In genomic region chr14:71646518-71646917, GRCh38 we compare ENCODE assay signal across 32 cellular contexts.
DNase-seq lines count a peak whose midpoint lies in the region; ATAC-seq and TF ChIP-seq lines count a peak whose summit lies in the region.
"Had no signal": no experiment of that assay in that cellular context is flagged by ENCODE, and none has a peak within 500 bp of the region (broad histone marks: within the 10 kb centered on the region; RNA-seq: fewer than 3 reads in every experiment).

No MANE protein-coding gene starts in this region.

- H3K9me3 ChIP-seq in H9 (ENCODE audit: control insufficient read depth, low read depth, low read length) = no peaks in the 10 kb centered on the region
- H3K9me3 ChIP-seq in T-helper 17 cell (ENCODE audit: control insufficient read depth, low read length, poor library complexity, severe bottlenecking) = no peaks in the 10 kb centered on the region
- no peaks in the 10 kb centered on the region for H3K9me3 ChIP-seq in upper lobe of right lung
- H3K9me3 ChIP-seq: SJSA1 had no signal

- H3K14ac ChIP-seq in H9 (ENCODE audit: insufficient read depth, low read length) = no peak overlapping the region

- peaks cover 12 to 24% of the 10 kb centered on the region in 2 experiments for H3K9me3 Mint-ChIP-seq in H9

- H3K4me1 Mint-ChIP-seq in H9 (peaks cover 49 to 53% of the 10 kb centered on the region in 2 experiments), T-helper 17 cell (no peaks in the 10 kb centered on the region)
- H3K4me1 Mint-ChIP-seq: activated B cell treated with CpG ODN at 0.5 μM for 24 hours; activated naive CD8-positive, alpha-beta T cell treated with anti-CD3 and anti-CD28 coated beads for 36 hours; memory B cell had no signal

- no peak overlapping the region for H3K18ac ChIP-seq in H9 (ENCODE audit: insufficient read length, low read depth, low read length)
- H3K18ac ChIP-seq in mesendoderm (ENCODE audit: low read length) = no peak overlapping the region

- H3K27me3 Mint-ChIP-seq in H9 (ENCODE audit: low read depth) = no peaks in the 10 kb centered on the region
- H3K27me3 Mint-ChIP-seq in T-helper 17 cell = no peaks in the 10 kb centered on the region
- H3K27me3 Mint-ChIP-seq: activated B cell treated with CpG ODN at 0.5 μM for 24 hours; activated naive CD8-positive, alpha-beta T cell treated with anti-CD3 and anti-CD28 coated beads for 36 hours; memory B cell; stimulated activated naive CD8-positive, alpha-beta T cell treated with anti-CD3 and anti-CD28 coated beads, Interleukin-15, Interleukin-2, amounts not matched to agents 100 ng/mL and 50 ng/mL, for 24 hours had no signal

- H4K20me1 ChIP-seq in H9 (ENCODE audit: control insufficient read depth, insufficient read depth, insufficient read length) = no peaks in the 10 kb centered on the region

- TF ChIP-seq CTCF in H9 (conservative IDR thresholded peaks at IDR 0.05) (no peak), upper lobe of right lung (IDR thresholded peaks at IDR 0.05) (no peak)

- H3K36me3 Mint-ChIP-seq in H9 (ENCODE audit: insufficient read depth in 1 of 3, low read depth in 3 of 3) (peaks cover 17 to 54% (median 37%) of the 10 kb centered on the region in 3 experiments), T-helper 17 cell (ENCODE audit: low read depth) (peaks cover 2% of the 10 kb centered on the region)

- H3K4ac ChIP-seq in H9 (ENCODE audit: low read depth, low read length) (no peak overlapping the region), mesendoderm (ENCODE audit: low read depth, low read length) (no peak overlapping the region)

- H2AK5ac ChIP-seq in H9 (ENCODE audit: insufficient read length, low read length) (no peak overlapping the region), mesendoderm (ENCODE audit: low read length) (peak overlapping the region; percentile 50)

- H3K23ac ChIP-seq in H9 (ENCODE audit: insufficient read length, low read depth, low read length) (no peak overlapping the region), mesendoderm (ENCODE audit: low read length) (no peak overlapping the region)

- no peaks in the 10 kb centered on the region for H3K23me2 ChIP-seq in H9 (ENCODE audit: insufficient read length, low read depth, low read length, poor library complexity, severe bottlenecking)

- intact Hi-C loops in upper lobe of right lung (cut with DNase I) = no loop called here

- H3K4me3 ChIP-seq in mesendoderm (ENCODE audit: low read length) (no peak overlapping the region), upper lobe of right lung (no peak overlapping the region)
- H3K4me3 ChIP-seq: coronary artery, neural progenitor cell, SJSA1, spleen, thoracic aorta had no signal

- H3K4me3 Mint-ChIP-seq in H9 = peak overlapping the region in 1 of 2 experiments; percentile 38; a peak in 1 of 5 replicates
- no peak overlapping the region for H3K4me3 Mint-ChIP-seq in T-helper 17 cell
- H3K4me3 Mint-ChIP-seq: activated B cell treated with CpG ODN at 0.5 μM for 24 hours; activated naive CD8-positive, alpha-beta T cell treated with anti-CD3 and anti-CD28 coated beads for 36 hours; memory B cell; neural progenitor cell; stimulated activated naive CD8-positive, alpha-beta T cell treated with anti-CD3 and anti-CD28 coated beads, Interleukin-15, Interleukin-2, amounts not matched to agents 100 ng/mL and 50 ng/mL, for 24 hours had no signal

- H2BK15ac ChIP-seq in H9 (ENCODE audit: low read depth, low read length) (no peak overlapping the region), mesendoderm (replicated peaks; ENCODE audit: low read depth) (no peak overlapping the region)

- no peak overlapping the region for H2BK120ac ChIP-seq in H9 (ENCODE audit: low read depth, low read length, poor library complexity, severe bottlenecking)
- H2BK120ac ChIP-seq in mesendoderm (ENCODE audit: low read depth, low read length) = no peak overlapping the region

- H2BK20ac ChIP-seq in H9 (ENCODE audit: low read depth, low read length, poor library complexity, severe bottlenecking) = no peak overlapping the region

- H2BK5ac ChIP-seq in H9 (ENCODE audit: insufficient read length, low read length) = no peak overlapping the region
- H2BK5ac ChIP-seq in mesendoderm (ENCODE audit: low read length) = no peak overlapping the region

- no peak overlapping the region for H3K56ac ChIP-seq in H9 (ENCODE audit: insufficient read length, low read depth, low read length)
- H3K56ac ChIP-seq in mesendoderm (ENCODE audit: low read length) = peak overlapping the region; percentile 50

- H2AFZ ChIP-seq in H9 (ENCODE audit: low read length) = no peak overlapping the region
- H2AFZ ChIP-seq: neural progenitor cell had no signal

- H3K27me3 ChIP-seq in H9 (ENCODE audit: insufficient read depth, low read length) (no peaks in the 10 kb centered on the region), mesendoderm (ENCODE audit: insufficient read depth, low read length, poor library complexity) (no peaks in the 10 kb centered on the region), upper lobe of right lung (no peaks in the 10 kb centered on the region)
- H3K27me3 ChIP-seq: neural progenitor cell, SJSA1, spleen had no signal

- H2BK12ac ChIP-seq in H9 (ENCODE audit: insufficient read length, low read depth, low read length) = no peak overlapping the region

- H3K4me2 ChIP-seq in H9 (ENCODE audit: insufficient read depth, insufficient read length, low read length) (peak overlapping the region; percentile 28), mesendoderm (ENCODE audit: low read length) (no peak overlapping the region)
- H3K4me2 ChIP-seq: KMS-11 had no signal

- H3K36me3 ChIP-seq in mesendoderm (ENCODE audit: control insufficient read depth, insufficient read depth, low read length) (no peaks in the 10 kb centered on the region), upper lobe of right lung (no peaks in the 10 kb centered on the region)
- H3K36me3 ChIP-seq: SJSA1, thoracic aorta had no signal

- H3T11ph ChIP-seq in H9 (ENCODE audit: low read length) = no peak overlapping the region

- H3K79me1 ChIP-seq in H9 (ENCODE audit: insufficient read depth, low read depth, low read length, poor library complexity, severe bottlenecking) = no peaks in the 10 kb centered on the region
- H3K79me1 ChIP-seq in mesendoderm (ENCODE audit: low read length) = no peaks in the 10 kb centered on the region

- H3K79me2 ChIP-seq in H9 (ENCODE audit: insufficient read depth, low read length) (no peaks in the 10 kb centered on the region), mesendoderm (ENCODE audit: control insufficient read depth, insufficient read depth, low read length) (no peaks in the 10 kb centered on the region)

- peaks cover 4% of the 10 kb centered on the region for H3K4me1 ChIP-seq in H9 (ENCODE audit: insufficient read depth, low read length)
- peaks cover 9% of the 10 kb centered on the region for H3K4me1 ChIP-seq in mesendoderm (ENCODE audit: control insufficient read depth, low read depth, low read length)
- H3K4me1 ChIP-seq in upper lobe of right lung = peaks cover under 1% of the 10 kb centered on the region

- ATAC-seq in T-helper 17 cell = no peak
- no peak for ATAC-seq in upper lobe of right lung
- no peak for ATAC-seq in HG03521 (IDR thresholded peaks at IDR 0.05; ENCODE audit: unreplicated experiment)
- no peak for ATAC-seq in HG02884 (IDR thresholded peaks at IDR 0.05; ENCODE audit: unreplicated experiment)
- ATAC-seq: left lobe of liver, right cardiac atrium had no signal

- H3K27ac ChIP-seq in H9 (ENCODE audit: insufficient read length, low read depth, low read length) (peak overlapping the region; percentile 2), mesendoderm (ENCODE audit: low read depth, low read length) (no peak overlapping the region), upper lobe of right lung (peak overlapping the region; percentile 48)
- H3K27ac ChIP-seq: coronary artery, KMS-11, neural progenitor cell, SJSA1, thoracic aorta had no signal

- H4K8ac ChIP-seq in H9 (replicated peaks; ENCODE audit: insufficient read length, low read depth, low read length) (no peak overlapping the region), mesendoderm (ENCODE audit: low read depth, low read length) (no peak overlapping the region)

- H3K9ac ChIP-seq in H9 (ENCODE audit: extremely low read depth, insufficient read length, low read length) = no peak overlapping the region
- H3K9ac ChIP-seq in mesendoderm (ENCODE audit: low read length) = no peak overlapping the region
- H3K9ac ChIP-seq: KMS-11, neural progenitor cell had no signal

- no CpG with 5 or more reads among the region's 1 CpG for WGBS in H9 (ENCODE audit: extremely low coverage, insufficient read length, low lambda C conversion rate)
- WGBS in mesendoderm (ENCODE audit: extremely low coverage, insufficient coverage, low lambda C conversion rate) = no CpG with 5 or more reads among the region's 1 CpG

- H3K27ac Mint-ChIP-seq in H9 (peak overlapping the region; percentile 74 to 96 (median 94); a peak in 6 of 7 replicates), T-helper 17 cell (peak overlapping the region; percentile 44)
- H3K27ac Mint-ChIP-seq: activated B cell treated with CpG ODN at 0.5 μM for 24 hours; activated naive CD8-positive, alpha-beta T cell treated with anti-CD3 and anti-CD28 coated beads for 36 hours; memory B cell; stimulated activated naive CD8-positive, alpha-beta T cell treated with anti-CD3 and anti-CD28 coated beads, Interleukin-15, Interleukin-2, amounts not matched to agents 100 ng/mL and 50 ng/mL, for 24 hours had no signal

- H4K91ac ChIP-seq in H9 (ENCODE audit: insufficient read length, low read depth, low read length) = no peak overlapping the region

- H4K5ac ChIP-seq in H9 (ENCODE audit: insufficient read length, low read depth, low read length) (no peak overlapping the region), mesendoderm (ENCODE audit: low read length) (no peak overlapping the region)

- DNase-seq in H9 (no peak), T-helper 17 cell (no peak), mesendoderm (no peak), upper lobe of right lung (no peak), NCI-H524 (lab: John Stamatoyannopoulos, UW) (no peak)
- DNase-seq: activated B cell treated with CpG ODN at 0.5 μM for 24 hours; activated CD4-positive, alpha-beta T cell treated with anti-CD3 and anti-CD28 coated beads, Interleukin-2, amount 50 U/mL, for 1 hour; activated effector memory CD4-positive, alpha-beta T cell treated with anti-CD3 and anti-CD28 coated beads, Interleukin-2, amount 50 U/mL, for 16 hours; activated naive CD8-positive, alpha-beta T cell treated with anti-CD3 and anti-CD28 coated beads for 36 hours; activated T-cell treated with anti-CD3 and anti-CD28 coated beads, Interleukin-2, amount 50 U/mL, for 1 hour; anterior cingulate cortex; C1 segment of cervical spinal cord; effector memory CD4-positive, alpha-beta T cell; erythroblast; NCI-H1417 treated with DMSO at 0.1 percent for 48 hours; NCI-H2081 treated with DMSO at 0.1 percent for 48 hours; posterior cingulate gyrus; right cardiac atrium; RPMI8226; spleen; stimulated activated CD8-positive, alpha-beta memory T cell treated with anti-CD3 and anti-CD28 coated beads, Interleukin-4, amount 100 ng/mL, for 48 hours; T1000 had no signal
